23 cellular contexts compared by ENCODE assay signal in genomic region chr19:54376610-54377009, GRCh38. TPM values are rescaled to one million over a fixed set of nuclear protein-coding genes. Genes with fewer than 3 reads are reported as not detected.
DNase-seq lines count a peak whose midpoint lies in the region; ATAC-seq lines count a peak whose summit lies in the region.
"Had no signal": no experiment of that assay in that cellular context is flagged by ENCODE, and none has a peak within 500 bp of the region (broad histone marks: within the 10 kb centered on the region; RNA-seq: fewer than 3 reads in every experiment).

No MANE protein-coding gene starts in this region.

- H3K27me3 Mint-ChIP-seq in activated CD4-positive, alpha-beta memory T cell treated with anti-CD3 and anti-CD28 coated beads, Interleukin-2, amount 10 ng/mL, durations not matched to agents 7 days and 5 days, result peaks cover 45% of the 10 kb centered on the region
- peaks cover 17% of the 10 kb centered on the region for H3K27me3 Mint-ChIP-seq in activated CD4-positive, alpha-beta memory T cell treated with anti-CD3 and anti-CD28 coated beads for 36 hours
- no peaks in the 10 kb centered on the region for H3K27me3 Mint-ChIP-seq in CD4-positive, alpha-beta memory T cell
- H3K27me3 Mint-ChIP-seq in T-cell, result no peaks in the 10 kb centered on the region
- no peaks in the 10 kb centered on the region for H3K27me3 Mint-ChIP-seq in naive thymus-derived CD8-positive, alpha-beta T cell

- CTCF ChIA-PET in activated CD4-positive, alpha-beta memory T cell treated with anti-CD3 and anti-CD28 coated beads, Interleukin-2, amount 10 ng/mL, durations not matched to agents 7 days and 5 days (lab: Charles Lee), result interaction anchor here (0.9 kb wide), 1 partner anchor 12 kb away, joined by 3 read pairs; no protein-coding TSS in a partner anchor
- CTCF ChIA-PET in activated CD4-positive, alpha-beta memory T cell treated with anti-CD3 and anti-CD28 coated beads for 36 hours (lab: Charles Lee), result no interaction called here
- CTCF ChIA-PET in CD4-positive, alpha-beta memory T cell (lab: Charles Lee; ENCODE audit: partially characterized antibody), result interaction anchor here (0.9 kb wide), 2 partner anchors 12 to 14 kb away, joined by 4 to 5 read pairs; no protein-coding TSS in a partner anchor
- CTCF ChIA-PET in T-cell (lab: Charles Lee), result interaction anchor here in 1 of 2 donors (0.7 kb wide), 1 partner anchor 348 kb away, joined by 4 read pairs; no protein-coding TSS in a partner anchor

- H3K36me3 ChIP-seq in CD4-positive, alpha-beta memory T cell (ENCODE audit: insufficient read depth, low read length), result no peaks in the 10 kb centered on the region
- H3K36me3 ChIP-seq: HAP-1 had no signal

- intact Hi-C loops in activated CD4-positive, alpha-beta memory T cell treated with anti-CD3 and anti-CD28 coated beads for 36 hours (cut with micrococcal nuclease), result no loop called here
- intact Hi-C loops in CD4-positive, alpha-beta memory T cell (cut with micrococcal nuclease), result no loop called here

- ATAC-seq in T-cell (replicated peaks in 1 of 4) (no peak), GM19023 (IDR thresholded peaks at IDR 0.05; ENCODE audit: unreplicated experiment) (no peak), HG03565 (IDR thresholded peaks at IDR 0.05; ENCODE audit: unreplicated experiment) (no peak)
- no peak for ATAC-seq in naive thymus-derived CD8-positive, alpha-beta T cell
- ATAC-seq: A549, SK-N-SH treated with all-trans-retinoic acid at 6 μM for 48 hours had no signal

- no peaks in the 10 kb centered on the region for H3K9me3 ChIP-seq in CD4-positive, alpha-beta memory T cell (ENCODE audit: control insufficient read depth in 1 of 2, low read length in 2 of 2)
- H3K9me3 ChIP-seq: HAP-1 had no signal

- DNase-seq in activated CD4-positive, alpha-beta memory T cell treated with anti-CD3 and anti-CD28 coated beads, Interleukin-2, amount 10 ng/mL, durations not matched to agents 7 days and 5 days, result no peak
- DNase-seq in activated CD4-positive, alpha-beta memory T cell treated with anti-CD3 and anti-CD28 coated beads for 36 hours, result no peak
- no peak for DNase-seq in CD4-positive, alpha-beta memory T cell
- DNase-seq in T-cell (no peak), inferior parietal cortex (ENCODE audit: extremely low spot score) (no peak)
- no peak for DNase-seq in naive thymus-derived CD8-positive, alpha-beta T cell
- DNase-seq: activated CD8-positive, alpha-beta memory T cell treated with anti-CD3 and anti-CD28 coated beads, Interleukin-2, amount 50 U/mL, for 48 hours; activated effector memory CD4-positive, alpha-beta T cell treated with anti-CD3 and anti-CD28 coated beads, Interleukin-2, amount 50 U/mL, for 16 hours; GDM1; Karpas-422; NCI-H1694 treated with DMSO at 0.1 percent for 48 hours; NCI-H69; stimulated activated CD4-positive, alpha-beta T cell treated with anti-CD3 and anti-CD28 coated beads, Interleukin-4, amount 100 ng/mL, for 24 hours had no signal

- H3K27me3 ChIP-seq in CD4-positive, alpha-beta memory T cell (ENCODE audit: insufficient read depth, low read length), result no peaks in the 10 kb centered on the region

- peaks cover 18% of the 10 kb centered on the region for H3K36me3 Mint-ChIP-seq in activated CD4-positive, alpha-beta memory T cell treated with anti-CD3 and anti-CD28 coated beads, Interleukin-2, amount 10 ng/mL, durations not matched to agents 7 days and 5 days (ENCODE audit: low read depth)
- no peaks in the 10 kb centered on the region for H3K36me3 Mint-ChIP-seq in activated CD4-positive, alpha-beta memory T cell treated with anti-CD3 and anti-CD28 coated beads for 36 hours
- H3K36me3 Mint-ChIP-seq in CD4-positive, alpha-beta memory T cell, result no peaks in the 10 kb centered on the region
- no peaks in the 10 kb centered on the region for H3K36me3 Mint-ChIP-seq in T-cell
- no peaks in the 10 kb centered on the region for H3K36me3 Mint-ChIP-seq in naive thymus-derived CD8-positive, alpha-beta T cell
- H3K36me3 Mint-ChIP-seq: type B pancreatic cell had no signal

- H3K4me3 ChIP-seq in CD4-positive, alpha-beta memory T cell (ENCODE audit: low read length in 2 of 2), result no peak overlapping the region
- H3K4me3 ChIP-seq: A549, HAP-1 had no signal

- peaks cover 8% of the 10 kb centered on the region for H3K9me3 Mint-ChIP-seq in activated CD4-positive, alpha-beta memory T cell treated with anti-CD3 and anti-CD28 coated beads, Interleukin-2, amount 10 ng/mL, durations not matched to agents 7 days and 5 days
- H3K9me3 Mint-ChIP-seq in activated CD4-positive, alpha-beta memory T cell treated with anti-CD3 and anti-CD28 coated beads for 36 hours, result peaks cover 4% of the 10 kb centered on the region
- H3K9me3 Mint-ChIP-seq in CD4-positive, alpha-beta memory T cell, result no peaks in the 10 kb centered on the region
- no peaks in the 10 kb centered on the region for H3K9me3 Mint-ChIP-seq in T-cell
- H3K9me3 Mint-ChIP-seq in naive thymus-derived CD8-positive, alpha-beta T cell, result peaks cover 0 to 3% (median 0%) of the 10 kb centered on the region in 9 donors
- H3K9me3 Mint-ChIP-seq: type B pancreatic cell had no signal

- peak overlapping the region; percentile 28 for H3K27ac Mint-ChIP-seq in activated CD4-positive, alpha-beta memory T cell treated with anti-CD3 and anti-CD28 coated beads, Interleukin-2, amount 10 ng/mL, durations not matched to agents 7 days and 5 days
- no peak overlapping the region for H3K27ac Mint-ChIP-seq in activated CD4-positive, alpha-beta memory T cell treated with anti-CD3 and anti-CD28 coated beads for 36 hours
- H3K27ac Mint-ChIP-seq in CD4-positive, alpha-beta memory T cell, result peak overlapping the region in 5 of 7 donors; percentile 19 to 81 (median 48)
- H3K27ac Mint-ChIP-seq in T-cell, result peak overlapping the region; percentile 51 to 68
- peak overlapping the region in 7 of 10 donors; percentile 49 to 91 (median 77) for H3K27ac Mint-ChIP-seq in naive thymus-derived CD8-positive, alpha-beta T cell
- H3K27ac Mint-ChIP-seq: type B pancreatic cell had no signal

- H3K4me3 Mint-ChIP-seq in activated CD4-positive, alpha-beta memory T cell treated with anti-CD3 and anti-CD28 coated beads, Interleukin-2, amount 10 ng/mL, durations not matched to agents 7 days and 5 days, result peak overlapping the region; percentile 4
- H3K4me3 Mint-ChIP-seq in activated CD4-positive, alpha-beta memory T cell treated with anti-CD3 and anti-CD28 coated beads for 36 hours, result no peak overlapping the region
- peak overlapping the region in 7 of 8 donors; percentile 2 to 77 (median 34) for H3K4me3 Mint-ChIP-seq in CD4-positive, alpha-beta memory T cell
- peak overlapping the region in 1 of 3 donors; percentile 60 for H3K4me3 Mint-ChIP-seq in T-cell
- H3K4me3 Mint-ChIP-seq in naive thymus-derived CD8-positive, alpha-beta T cell, result peak overlapping the region in 9 of 10 donors; percentile 31 to 70 (median 56)
- H3K4me3 Mint-ChIP-seq: type B pancreatic cell had no signal

- peaks cover 76% of the 10 kb centered on the region for H3K4me1 ChIP-seq in CD4-positive, alpha-beta memory T cell (ENCODE audit: insufficient read depth, low read length)
- H3K4me1 ChIP-seq: A549, HAP-1 had no signal

- POLR2A ChIA-PET in activated CD4-positive, alpha-beta memory T cell treated with anti-CD3 and anti-CD28 coated beads, Interleukin-2, amount 10 ng/mL, durations not matched to agents 7 days and 5 days (lab: Charles Lee), result interaction anchor here (0.6 to 3.4 kb wide), 3 partner anchors 9 to 12 kb away, joined by 3 to 14 read pairs (median 3); partner anchors contain the start of gene LAIR1
- POLR2A ChIA-PET in activated CD4-positive, alpha-beta memory T cell treated with anti-CD3 and anti-CD28 coated beads for 36 hours (lab: Charles Lee), result no interaction called here
- POLR2A ChIA-PET in CD4-positive, alpha-beta memory T cell (lab: Charles Lee; ENCODE audit: partially characterized antibody), result interaction anchor here (3.5 to 4.3 kb wide), 2 partner anchors 12 to 13 kb away, joined by 19 to 74 read pairs; partner anchors contain the start of gene LAIR1
- POLR2A ChIA-PET in T-cell (lab: Charles Lee), result interaction anchor here in 1 of 2 donors (0.6 to 0.7 kb wide), 2 partner anchors 11 to 71 kb away, joined by 3 to 7 read pairs; no protein-coding TSS in a partner anchor
- POLR2A ChIA-PET in naive thymus-derived CD8-positive, alpha-beta T cell (lab: Charles Lee), result interaction anchor here (0.6 to 1.3 kb wide), 8 partner anchors 9 to 1263 kb away, joined by 3 to 14 read pairs (median 4); no protein-coding TSS in a partner anchor

- no peak overlapping the region for H3K27ac ChIP-seq in CD4-positive, alpha-beta memory T cell (ENCODE audit: low read depth, low read length)
- H3K27ac ChIP-seq: A549 had no signal

- peaks cover 77% of the 10 kb centered on the region for H3K4me1 Mint-ChIP-seq in activated CD4-positive, alpha-beta memory T cell treated with anti-CD3 and anti-CD28 coated beads, Interleukin-2, amount 10 ng/mL, durations not matched to agents 7 days and 5 days
- H3K4me1 Mint-ChIP-seq in activated CD4-positive, alpha-beta memory T cell treated with anti-CD3 and anti-CD28 coated beads for 36 hours (ENCODE audit: low read depth), result peaks cover 61% of the 10 kb centered on the region
- H3K4me1 Mint-ChIP-seq in CD4-positive, alpha-beta memory T cell, result peaks cover 55 to 85% (median 71%) of the 10 kb centered on the region in 4 donors
- H3K4me1 Mint-ChIP-seq in T-cell, result peaks cover 73 to 87% (median 77%) of the 10 kb centered on the region in 3 donors
- peaks cover 42 to 84% (median 82%) of the 10 kb centered on the region in 4 donors for H3K4me1 Mint-ChIP-seq in naive thymus-derived CD8-positive, alpha-beta T cell

RNA-seq across cellular contexts. Expression of gene LAIR1, which starts 11.9 kb away (rescaled TPM):
- 10 to 100 TPM; 56.6 to 59.0 TPM for total RNA-seq in activated CD4-positive, alpha-beta memory T cell treated with anti-CD3 and anti-CD28 coated beads, Interleukin-2, amount 10 ng/mL, durations not matched to agents 7 days and 5 days
- total RNA-seq in activated CD4-positive, alpha-beta memory T cell treated with anti-CD3 and anti-CD28 coated beads for 36 hours, result 1 to 10 TPM; 4.9 to 5.7 TPM
- total RNA-seq in CD4-positive, alpha-beta memory T cell, result 10 to 100 TPM; 57.6 to 59.8 TPM
- 10 to 100 TPM; 23.1 to 60.5 TPM for polyA plus RNA-seq in CD4-positive, alpha-beta memory T cell
- 10 to 100 TPM; 40.2 to 66.0 (median 59.7) TPM for total RNA-seq in T-cell
- 10 to 100 TPM; 67.4 to 71.1 TPM for total RNA-seq in naive thymus-derived CD8-positive, alpha-beta T cell
- polyA plus RNA-seq in naive thymus-derived CD8-positive, alpha-beta T cell, result 100 to 1,000 TPM in 1 of 3 donors, 10 to 100 TPM in 2; 58.3 to 104 (median 59.9) TPM
- total RNA-seq: glomerular endothelial cell, HT-29, osteocyte had no signal
- polyA plus RNA-seq: A549, BJ had no signal

RNA-seq across cellular contexts. Expression of gene LILRA4, which starts 37.6 kb away (rescaled TPM):
- not detected for total RNA-seq in activated CD4-positive, alpha-beta memory T cell treated with anti-CD3 and anti-CD28 coated beads, Interleukin-2, amount 10 ng/mL, durations not matched to agents 7 days and 5 days
- total RNA-seq in activated CD4-positive, alpha-beta memory T cell treated with anti-CD3 and anti-CD28 coated beads for 36 hours, result not detected
- total RNA-seq in CD4-positive, alpha-beta memory T cell, result not detected
- under 1 TPM in 1 of 2 donors, not detected in 1; 0.45 TPM for polyA plus RNA-seq in CD4-positive, alpha-beta memory T cell
- under 1 TPM in 1 of 5 donors, not detected in 4; 0.58 TPM for total RNA-seq in T-cell
- total RNA-seq in naive thymus-derived CD8-positive, alpha-beta T cell, result under 1 TPM in 1 of 2 experiments, not detected in 1; 0.44 TPM
- polyA plus RNA-seq in naive thymus-derived CD8-positive, alpha-beta T cell, result not detected
- total RNA-seq: glomerular endothelial cell, HT-29, osteocyte had no signal
- polyA plus RNA-seq: A549, BJ had no signal

RNA-seq across cellular contexts. Expression of gene TTYH1, which starts 38.7 kb away (rescaled TPM):
- total RNA-seq in activated CD4-positive, alpha-beta memory T cell treated with anti-CD3 and anti-CD28 coated beads, Interleukin-2, amount 10 ng/mL, durations not matched to agents 7 days and 5 days, result under 1 TPM; 0.53 to 0.68 TPM
- not detected for total RNA-seq in activated CD4-positive, alpha-beta memory T cell treated with anti-CD3 and anti-CD28 coated beads for 36 hours
- not detected for total RNA-seq in CD4-positive, alpha-beta memory T cell
- polyA plus RNA-seq in CD4-positive, alpha-beta memory T cell, result under 1 TPM in 1 of 2 donors, not detected in 1; 0.29 TPM
- under 1 TPM in 2 of 5 donors, not detected in 3; 0.26 to 0.41 TPM for total RNA-seq in T-cell
- not detected for total RNA-seq in naive thymus-derived CD8-positive, alpha-beta T cell
- under 1 TPM in 2 of 3 donors, not detected in 1; 0.04 to 0.65 TPM for polyA plus RNA-seq in naive thymus-derived CD8-positive, alpha-beta T cell
- total RNA-seq: glomerular endothelial cell, HT-29, osteocyte had no signal
- polyA plus RNA-seq: BJ had no signal

Comparison
In these comparisons a context has a peak if more than half of its experiments do, and no peak if none do; other contexts are left out.
1. RNA of gene LAIR1, which starts 11.9 kb away (total RNA-seq): 67.4 to 71.1 TPM in naive thymus-derived CD8-positive, alpha-beta T cell, 57.6 to 59.8 TPM in CD4-positive, alpha-beta memory T cell, 40.2 to 66.0 TPM in T-cell and 56.6 to 59.0 TPM in activated CD4-positive, alpha-beta memory T cell treated with anti-CD3 and anti-CD28 coated beads, Interleukin-2, amount 10 ng/mL, durations not matched to agents 7 days and 5 days; 4.9 to 5.7 TPM in activated CD4-positive, alpha-beta memory T cell treated with anti-CD3 and anti-CD28 coated beads for 36 hours; every median in the first group is over 4 times any median in the second.